In genomic region chr10:132665946-132666732, GRCh38 we compare ENCODE assay signal across 11 cellular contexts.
A peak's percentile ranks its signal among the peaks of the same experiment; 100 is the strongest.
DNase-seq lines count a peak whose midpoint lies in the region; ATAC-seq and TF ChIP-seq lines count a peak whose summit lies in the region.
"Had no signal": no experiment of that assay in that cellular context is flagged by ENCODE, and none has a peak within 500 bp of the region (broad histone marks: within the 10 kb centered on the region; RNA-seq: fewer than 3 reads in every experiment).

No MANE protein-coding gene starts in this region.

- H3K4me1 ChIP-seq in heart left ventricle (peaks cover 0 to 9% (median 0%) of the 10 kb centered on the region in 12 donors), right atrium auricular region (peaks cover 0 to under 1% of the 10 kb centered on the region in 2 donors), fibroblast of lung (ENCODE audit: control insufficient read depth, extremely low read depth, insufficient read depth, low read length) (peaks cover 8% of the 10 kb centered on the region)

- no peak for TF ChIP-seq POLR2A in heart left ventricle (IDR thresholded peaks at IDR 0.05)

- ATAC-seq in heart left ventricle (peak in 3 of 4 donors; percentile 42 to 67 (median 55)), GM18873 (IDR thresholded peaks at IDR 0.05; ENCODE audit: low FRiP score, unreplicated experiment) (no peak)

- H3K27ac ChIP-seq in heart left ventricle: peak overlapping the region in 1 of 12 donors; percentile 6
- H3K27ac ChIP-seq in right atrium auricular region: no peak overlapping the region
- H3K27ac ChIP-seq in fibroblast of lung (ENCODE audit: insufficient read depth, low read length): peak overlapping the region; percentile 58

- H3K9ac ChIP-seq in fibroblast of lung (ENCODE audit: insufficient read depth, low read length): no peak overlapping the region

- H3K79me2 ChIP-seq in fibroblast of lung (ENCODE audit: control insufficient read depth, insufficient read depth, low read length): no peaks in the 10 kb centered on the region

- no peaks in the 10 kb centered on the region for H3K27me3 ChIP-seq in heart left ventricle
- no peaks in the 10 kb centered on the region for H3K27me3 ChIP-seq in right atrium auricular region
- no peaks in the 10 kb centered on the region for H3K27me3 ChIP-seq in fibroblast of lung (ENCODE audit: control insufficient read depth, insufficient read depth, low read length)

- no peak for DNase-seq in heart left ventricle
- DNase-seq in right atrium auricular region (ENCODE audit: low spot score): no peak
- DNase-seq in RPMI7951 (ENCODE audit: low read depth): peak; percentile 94
- DNase-seq in fibroblast of lung (ENCODE audit: low read depth in 2 of 2): peak; percentile 77 to 95
- DNase-seq in stromal cell of bone marrow (ENCODE audit: low read depth): peak; percentile 91
- no peak for DNase-seq in OCI-M2 (lab: John Stamatoyannopoulos, UW; ENCODE audit: unreplicated experiment)
- DNase-seq in DMS79 treated with DMSO at 0.1 percent for 48 hours (lab: John Stamatoyannopoulos, UW): no peak
- DNase-seq: activated CD4-positive, alpha-beta T cell treated with anti-CD3 and anti-CD28 coated beads for 1 hour; DND-41; NCI-H1092 treated with DMSO at 0.1 percent for 48 hours had no signal

- H3K9me3 ChIP-seq in heart left ventricle: peaks cover 0 to 8% (median 0%) of the 10 kb centered on the region in 12 donors
- no peaks in the 10 kb centered on the region for H3K9me3 ChIP-seq in right atrium auricular region
- H3K9me3 ChIP-seq in fibroblast of lung (ENCODE audit: control insufficient read depth, insufficient read depth, low read depth, low read length): no peaks in the 10 kb centered on the region

- no peak overlapping the region for H2AFZ ChIP-seq in fibroblast of lung (ENCODE audit: low read length)

- H3K4me2 ChIP-seq in fibroblast of lung (ENCODE audit: extremely low read depth, insufficient read depth, low read length): peak overlapping the region; percentile 2

- TF ChIP-seq CTCF in heart left ventricle (IDR thresholded peaks at IDR 0.05) (no peak), right atrium auricular region (IDR thresholded peaks at IDR 0.05) (no peak), fibroblast of lung (conservative IDR thresholded peaks at IDR 0.05 in 1 of 2, IDR thresholded peaks at IDR 0.05 in 1 of 2; ENCODE audit: low read depth in 1 of 2, low read length in 2 of 2) (no peak)

- no peak overlapping the region for H3K4me3 ChIP-seq in heart left ventricle
- H3K4me3 ChIP-seq in right atrium auricular region: no peak overlapping the region
- no peak overlapping the region for H3K4me3 ChIP-seq in fibroblast of lung (replicated peaks in 1 of 4; ENCODE audit: control extremely low read depth in 1 of 4, insufficient read depth in 1 of 4, low read depth in 3 of 4, low read length in 4 of 4)

- intact Hi-C loops in heart left ventricle (cut with DNase I): loop anchor here in 1 of 10 donors (10.0 kb wide), 1 partner anchor 469 kb away; no protein-coding TSS in a partner anchor

- H4K20me1 ChIP-seq in fibroblast of lung (ENCODE audit: control insufficient read depth, extremely low read depth, insufficient read depth, low read length): no peaks in the 10 kb centered on the region

- 83 to 86% (median 84%) methylated on average over 15 of the region's 15 CpGs for WGBS in heart left ventricle, 4 donors

- H3K36me3 ChIP-seq in heart left ventricle (peaks cover 0 to 20% (median 4%) of the 10 kb centered on the region in 9 donors), right atrium auricular region (no peaks in the 10 kb centered on the region), fibroblast of lung (ENCODE audit: control insufficient read depth, insufficient read depth, low read length) (no peaks in the 10 kb centered on the region)

Comparison
In these comparisons a context has a peak if more than half of its experiments do, and no peak if none do; other contexts are left out.
1. DNase-seq: peak in RPMI7951 (single experiment), fibroblast of lung (2 of 2) and stromal cell of bone marrow (single experiment); none in heart left ventricle (0 of 5), right atrium auricular region (single experiment), OCI-M2 (single experiment) and DMS79 treated with DMSO at 0.1 percent for 48 hours (single experiment).